In the genomic region with DNA sequence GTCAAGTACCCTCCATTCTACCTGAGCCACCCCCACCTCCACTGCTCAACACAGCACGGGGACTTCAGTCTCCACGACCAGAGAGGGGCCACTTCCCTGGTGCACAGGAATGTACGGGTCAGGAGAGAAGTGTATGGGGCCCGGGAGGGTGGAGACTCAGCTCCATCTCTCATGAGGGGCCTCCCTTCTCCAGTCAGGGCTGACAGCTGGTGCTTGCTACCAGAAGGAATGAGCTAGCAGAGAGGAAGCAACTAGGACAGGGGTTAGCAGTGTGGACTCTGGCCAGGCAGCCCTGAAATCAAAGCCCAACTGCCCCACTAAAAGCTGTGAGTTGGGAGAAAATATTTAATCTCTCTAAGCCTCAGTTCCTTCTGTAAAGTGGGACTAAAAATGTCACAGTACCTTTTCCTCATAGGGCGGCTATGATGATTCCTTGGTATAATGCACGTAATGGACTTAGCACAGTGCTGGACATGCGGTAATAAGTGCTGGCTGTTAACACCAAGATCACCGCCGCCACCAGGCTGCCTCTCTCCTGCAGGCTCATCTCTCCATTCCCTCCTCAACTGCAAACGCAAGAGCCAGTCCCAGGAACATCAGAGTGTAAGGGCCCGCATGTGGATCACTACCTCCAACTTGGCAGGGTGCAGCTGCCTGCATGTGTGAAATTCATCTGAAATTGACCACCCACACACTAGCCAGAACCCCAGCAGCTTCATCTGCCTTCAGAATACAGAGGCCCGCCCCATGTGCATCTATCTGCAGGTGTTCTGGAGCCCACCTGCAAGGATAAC, we compare ENCODE assay signal across 11 cellular contexts. TPM values are rescaled to one million over a fixed set of nuclear protein-coding genes. Genes with fewer than 3 reads are reported as not detected.
DNase-seq lines count a peak whose midpoint lies in the region; ATAC-seq and TF ChIP-seq lines count a peak whose summit lies in the region.
"Had no signal": no experiment of that assay in that cellular context is flagged by ENCODE, and none has a peak within 500 bp of the region (broad histone marks: within the 10 kb centered on the region; RNA-seq: fewer than 3 reads in every experiment).

No MANE protein-coding gene starts in this region.

- H3K27me3 Mint-ChIP-seq in brain = no peaks in the 10 kb centered on the region

- no peaks in the 10 kb centered on the region for H3K36me3 Mint-ChIP-seq in brain

- no peak overlapping the region for H3K27ac ChIP-seq in mesenchymal stem cell (ENCODE audit: low read length, poor library complexity, severe bottlenecking)
- peak overlapping the region; percentile 76 for H3K27ac ChIP-seq in stomach smooth muscle (ENCODE audit: low read length)
- H3K27ac ChIP-seq: lower lobe of right lung had no signal

- H4K8ac ChIP-seq in mesenchymal stem cell (ENCODE audit: low read length) = peak overlapping the region; percentile 42

- H3K4me1 ChIP-seq in mesenchymal stem cell (ENCODE audit: control insufficient read depth, insufficient read depth, low read depth, low read length) (peaks cover 56% of the 10 kb centered on the region), stomach smooth muscle (ENCODE audit: control insufficient read depth, insufficient read depth, low read length) (peaks cover 90% of the 10 kb centered on the region)

- H3K4me3 ChIP-seq in mesenchymal stem cell (ENCODE audit: insufficient read depth in 1 of 2, low read depth in 1 of 2, low read length in 2 of 2) (no peak overlapping the region), stomach smooth muscle (ENCODE audit: low read length in 2 of 2) (peak overlapping the region; percentile 17 to 40)
- H3K4me3 ChIP-seq: lower lobe of right lung had no signal

- peak overlapping the region in 1 of 2 experiments; percentile 56 for H2BK12ac ChIP-seq in mesenchymal stem cell (ENCODE audit: low read length in 2 of 2)

- H3K27me3 ChIP-seq in mesenchymal stem cell (ENCODE audit: control insufficient read depth in 1 of 2, insufficient read depth in 1 of 2, low read length in 2 of 2) (no peaks in the 10 kb centered on the region), stomach smooth muscle (ENCODE audit: control insufficient read depth in 1 of 2, insufficient read depth in 2 of 2, low read length in 2 of 2) (no peaks in the 10 kb centered on the region)

- H3K4me1 Mint-ChIP-seq in brain = peaks cover 79% of the 10 kb centered on the region

- H3K23ac ChIP-seq in mesenchymal stem cell (ENCODE audit: low read length in 2 of 2) = no peak overlapping the region

- peak overlapping the region in 1 of 2 experiments; percentile 49 for H3K14ac ChIP-seq in mesenchymal stem cell (ENCODE audit: low read length in 2 of 2)

- H3K18ac ChIP-seq in mesenchymal stem cell (ENCODE audit: low read depth in 1 of 2, low read length in 2 of 2) = peak overlapping the region; percentile 37

- H3K4ac ChIP-seq in mesenchymal stem cell (ENCODE audit: low read depth in 1 of 2, low read length in 2 of 2) = peak overlapping the region in 1 of 2 experiments; percentile 64

- H3K36me3 ChIP-seq in mesenchymal stem cell (ENCODE audit: control insufficient read depth in 1 of 2, insufficient read depth in 2 of 2, low read depth in 1 of 2, low read length in 2 of 2) (peaks cover 7 to 53% of the 10 kb centered on the region in 2 experiments), stomach smooth muscle (ENCODE audit: control insufficient read depth in 2 of 2, insufficient read depth in 2 of 2, low read length in 2 of 2) (peaks cover 4 to 7% of the 10 kb centered on the region in 2 donors)
- H3K36me3 ChIP-seq: lower lobe of right lung had no signal

- H3K4me2 ChIP-seq in mesenchymal stem cell (ENCODE audit: low read length, poor library complexity, severe bottlenecking) = no peak overlapping the region

- H2BK120ac ChIP-seq in mesenchymal stem cell (ENCODE audit: low read depth, low read length) = no peak overlapping the region

- H2BK5ac ChIP-seq in mesenchymal stem cell (ENCODE audit: low read depth, low read length, poor library complexity, severe bottlenecking) = no peak overlapping the region

- peak overlapping the region in 3 of 5 experiments; percentile 17 to 83 (median 81) for H3K27ac Mint-ChIP-seq in brain
- H3K27ac Mint-ChIP-seq: effector memory CD8-positive, alpha-beta T cell had no signal

- no peaks in the 10 kb centered on the region for H3K9me3 Mint-ChIP-seq in brain
- H3K9me3 Mint-ChIP-seq: effector memory CD8-positive, alpha-beta T cell had no signal

- H3K9ac ChIP-seq in mesenchymal stem cell (ENCODE audit: low read length) = no peak overlapping the region
- H3K9ac ChIP-seq in stomach smooth muscle (ENCODE audit: low read length in 2 of 2) = peak overlapping the region in 1 of 2 donors; percentile 21

- no peak overlapping the region for H2BK15ac ChIP-seq in mesenchymal stem cell (ENCODE audit: low read depth, poor library complexity, severe bottlenecking)

- no peak for TF ChIP-seq CTCF in brain (conservative IDR thresholded peaks at IDR 0.05)

- peak; percentile 58 for DNase-seq in HuH-7 (ENCODE audit: low spot score)
- peak; percentile 57 for DNase-seq in mesenchymal stem cell
- DNase-seq: effector memory CD8-positive, alpha-beta T cell; lower lobe of right lung; NCI-H1092 treated with DMSO at 0.1 percent for 48 hours; NCI-H446 had no signal

- H3K79me1 ChIP-seq in mesenchymal stem cell (replicated peaks; ENCODE audit: low read length, poor library complexity, severe bottlenecking) = no peaks in the 10 kb centered on the region

- no peak overlapping the region for H2AFZ ChIP-seq in mesenchymal stem cell (ENCODE audit: low read depth, low read length)

- H4K91ac ChIP-seq in mesenchymal stem cell (ENCODE audit: low read length) = peak overlapping the region; percentile 70

- no peak overlapping the region for H2AK5ac ChIP-seq in mesenchymal stem cell (ENCODE audit: low read length, severe bottlenecking)

- 75% methylated on average over 12 of the region's 12 CpGs for WGBS in mesenchymal stem cell

- peak overlapping the region in 1 of 5 experiments; percentile 14 for H3K4me3 Mint-ChIP-seq in brain
- H3K4me3 Mint-ChIP-seq: effector memory CD8-positive, alpha-beta T cell had no signal

- H3K9me3 ChIP-seq in mesenchymal stem cell (ENCODE audit: control insufficient read depth, low read length) (no peaks in the 10 kb centered on the region), stomach smooth muscle (ENCODE audit: control insufficient read depth in 2 of 2, low read length in 2 of 2) (no peaks in the 10 kb centered on the region)
- H3K9me3 ChIP-seq: lower lobe of right lung had no signal

- no peak for ATAC-seq in GM19397 (IDR thresholded peaks at IDR 0.05; ENCODE audit: unreplicated experiment)
- no peak for ATAC-seq in GM18907 (IDR thresholded peaks at IDR 0.05; ENCODE audit: unreplicated experiment)
- ATAC-seq in HG02870 (IDR thresholded peaks at IDR 0.05; ENCODE audit: unreplicated experiment) = no peak
- ATAC-seq: effector memory CD8-positive, alpha-beta T cell had no signal

RNA-seq across cellular contexts. Expression of a gene that starts 14.6 kb away (rescaled TPM):
- 84.2 TPM for polyA plus RNA-seq in brain (ENCODE audit: insufficient read depth, low read depth, low replicate concordance)
- polyA plus RNA-seq in mesenchymal stem cell (2013, experiment 1 of 2) = 359 TPM
- polyA plus RNA-seq in mesenchymal stem cell (2013, experiment 2 of 2) = 344 TPM

Comparison
In these comparisons a context has a peak if more than half of its experiments do, and no peak if none do; other contexts are left out.
1. H3K4me3 ChIP-seq: peak in stomach smooth muscle (2 of 2); none in mesenchymal stem cell (0 of 2).